In genomic region chr2:241803387-241804325, GRCh38 we compare ENCODE assay signal across 8 cellular contexts. TPM values are rescaled to one million over a fixed set of nuclear protein-coding genes. Genes with fewer than 3 reads are reported as not detected.
DNase-seq lines count a peak whose midpoint lies in the region; ATAC-seq and TF ChIP-seq lines count a peak whose summit lies in the region.

No MANE protein-coding gene starts in this region.

- no peaks in the 10 kb centered on the region for H3K9me3 Mint-ChIP-seq in T-helper 2 cell treated with Interferon-gamma antibody and Interleukin-4, amounts not matched to agents 5 μg/mL and 100 μg/mL, for 36 hours
- H3K9me3 Mint-ChIP-seq in dendritic cell treated with granulocyte-macrophage colony-stimulating factor and Interleukin-4, amounts not matched to agents 40 ng/mL and 50 ng/mL, for 4 days = no peaks in the 10 kb centered on the region
- no peaks in the 10 kb centered on the region for H3K9me3 Mint-ChIP-seq in stimulated activated naive CD8-positive, alpha-beta T cell treated with anti-CD3 and anti-CD28 coated beads, Interleukin-15, Interleukin-2, amounts not matched to agents 100 ng/mL and 50 ng/mL, for 24 hours

- no peaks in the 10 kb centered on the region for H3K9me3 ChIP-seq in lung (ENCODE audit: control insufficient read depth in 2 of 2, insufficient read depth in 1 of 2, low read length in 1 of 2)

- H3K4me3 Mint-ChIP-seq in T-helper 2 cell treated with Interferon-gamma antibody and Interleukin-4, amounts not matched to agents 5 μg/mL and 100 μg/mL, for 36 hours = peak overlapping the region; percentile 72
- H3K4me3 Mint-ChIP-seq in dendritic cell treated with granulocyte-macrophage colony-stimulating factor and Interleukin-4, amounts not matched to agents 40 ng/mL and 50 ng/mL, for 4 days = peak overlapping the region; percentile 23
- peak overlapping the region; percentile 54 for H3K4me3 Mint-ChIP-seq in stimulated activated naive CD8-positive, alpha-beta T cell treated with anti-CD3 and anti-CD28 coated beads, Interleukin-15, Interleukin-2, amounts not matched to agents 100 ng/mL and 50 ng/mL, for 24 hours

- no peaks in the 10 kb centered on the region for H3K27me3 Mint-ChIP-seq in T-helper 2 cell treated with Interferon-gamma antibody and Interleukin-4, amounts not matched to agents 5 μg/mL and 100 μg/mL, for 36 hours (ENCODE audit: low read depth)
- peaks cover 39% of the 10 kb centered on the region for H3K27me3 Mint-ChIP-seq in dendritic cell treated with granulocyte-macrophage colony-stimulating factor and Interleukin-4, amounts not matched to agents 40 ng/mL and 50 ng/mL, for 4 days
- H3K27me3 Mint-ChIP-seq in stimulated activated naive CD8-positive, alpha-beta T cell treated with anti-CD3 and anti-CD28 coated beads, Interleukin-15, Interleukin-2, amounts not matched to agents 100 ng/mL and 50 ng/mL, for 24 hours = peaks cover 9% of the 10 kb centered on the region

- H3K27me3 ChIP-seq in lung (ENCODE audit: control insufficient read depth, insufficient read depth) = peaks cover 12% of the 10 kb centered on the region

- peak overlapping the region; percentile 55 for H3K27ac Mint-ChIP-seq in T-helper 2 cell treated with Interferon-gamma antibody and Interleukin-4, amounts not matched to agents 5 μg/mL and 100 μg/mL, for 36 hours
- no peak overlapping the region for H3K27ac Mint-ChIP-seq in dendritic cell treated with granulocyte-macrophage colony-stimulating factor and Interleukin-4, amounts not matched to agents 40 ng/mL and 50 ng/mL, for 4 days
- no peak overlapping the region for H3K27ac Mint-ChIP-seq in stimulated activated naive CD8-positive, alpha-beta T cell treated with anti-CD3 and anti-CD28 coated beads, Interleukin-15, Interleukin-2, amounts not matched to agents 100 ng/mL and 50 ng/mL, for 24 hours

- H3K36me3 Mint-ChIP-seq in T-helper 2 cell treated with Interferon-gamma antibody and Interleukin-4, amounts not matched to agents 5 μg/mL and 100 μg/mL, for 36 hours (ENCODE audit: low read depth) = no peaks in the 10 kb centered on the region
- no peaks in the 10 kb centered on the region for H3K36me3 Mint-ChIP-seq in dendritic cell treated with granulocyte-macrophage colony-stimulating factor and Interleukin-4, amounts not matched to agents 40 ng/mL and 50 ng/mL, for 4 days (ENCODE audit: low read depth)
- no peaks in the 10 kb centered on the region for H3K36me3 Mint-ChIP-seq in stimulated activated naive CD8-positive, alpha-beta T cell treated with anti-CD3 and anti-CD28 coated beads, Interleukin-15, Interleukin-2, amounts not matched to agents 100 ng/mL and 50 ng/mL, for 24 hours (ENCODE audit: low read depth)

- peaks cover 5% of the 10 kb centered on the region for H3K4me1 Mint-ChIP-seq in T-helper 2 cell treated with Interferon-gamma antibody and Interleukin-4, amounts not matched to agents 5 μg/mL and 100 μg/mL, for 36 hours (ENCODE audit: low read depth)
- H3K4me1 Mint-ChIP-seq in dendritic cell treated with granulocyte-macrophage colony-stimulating factor and Interleukin-4, amounts not matched to agents 40 ng/mL and 50 ng/mL, for 4 days (ENCODE audit: low read depth) = peaks cover 5% of the 10 kb centered on the region
- H3K4me1 Mint-ChIP-seq in stimulated activated naive CD8-positive, alpha-beta T cell treated with anti-CD3 and anti-CD28 coated beads, Interleukin-15, Interleukin-2, amounts not matched to agents 100 ng/mL and 50 ng/mL, for 24 hours (ENCODE audit: low read depth) = peaks cover 10% of the 10 kb centered on the region

- WGBS in lung, 2 donors = 3% methylated on average over 94 to 109 of the region's 109 CpGs

- H3K27ac ChIP-seq in lung (ENCODE audit: low read depth in 1 of 2, low read length in 1 of 2) = no peak overlapping the region

- ATAC-seq in HG03025 (IDR thresholded peaks at IDR 0.05; ENCODE audit: low FRiP score, unreplicated experiment) = peak; percentile 40
- peak; percentile 46 for ATAC-seq in lung (ENCODE audit: insufficient read depth, low FRiP score)

- peak overlapping the region; percentile 22 for H3K4me3 ChIP-seq in lung

- intact Hi-C loops in dendritic cell treated with granulocyte-macrophage colony-stimulating factor and Interleukin-4, amounts not matched to agents 40 ng/mL and 50 ng/mL, for 4 days (cut with micrococcal nuclease) = no loop called here

- TF ChIP-seq CTCF in lung (IDR thresholded peaks at IDR 0.05; ENCODE audit: control extremely low read depth, extremely low read depth) = no peak

- peaks cover 0 to 10% of the 10 kb centered on the region in 2 donors for H3K4me1 ChIP-seq in lung (ENCODE audit: control insufficient read depth in 2 of 2, insufficient read depth in 2 of 2, low read length in 2 of 2)

- peak; percentile 54 for DNase-seq in Daoy (ENCODE audit: low read depth)
- DNase-seq in T-helper 2 cell treated with Interferon-gamma antibody and Interleukin-4, amounts not matched to agents 5 μg/mL and 100 μg/mL, for 36 hours (ENCODE audit: low spot score) = peak; percentile 42
- DNase-seq in lung (ENCODE audit: low spot score) = no peak
- DNase-seq in OCI-M1 (lab: John Stamatoyannopoulos, UW) = no peak
- DNase-seq in NCI-H446 treated with DMSO at 0.1 percent for 48 hours (lab: John Stamatoyannopoulos, UW) = no peak

- no peaks in the 10 kb centered on the region for H3K36me3 ChIP-seq in lung (ENCODE audit: control insufficient read depth in 2 of 2, insufficient read depth in 2 of 2, low read length in 2 of 2)

RNA-seq across cellular contexts. Expression of gene NEU4, which starts 5.3 kb away (rescaled TPM):
- not detected in 2 replicates for total RNA-seq in Daoy (2014; rRNA removed; shearing (Covaris generic))
- under 1 TPM; 0.26 to 0.43 TPM for total RNA-seq in lung
- polyA plus RNA-seq in lung = under 1 TPM; 0.27 to 0.59 TPM

RNA-seq across cellular contexts. Expression of gene GAL3ST2, which starts 27.0 kb away (rescaled TPM):
- total RNA-seq in Daoy (2014; rRNA removed; shearing (Covaris generic)) = not detected in 2 replicates
- under 1 TPM in 1 of 2 donors, not detected in 1; 0.40 TPM for total RNA-seq in lung
- not detected for polyA plus RNA-seq in lung

RNA-seq across cellular contexts. Expression of gene PDCD1, which starts 55.0 kb away (rescaled TPM):
- total RNA-seq in Daoy (2014; rRNA removed; shearing (Covaris generic)) = not detected in 2 replicates
- under 1 TPM; 0.83 to 0.97 TPM for total RNA-seq in lung
- under 1 TPM; 0.59 to 0.80 TPM for polyA plus RNA-seq in lung

Comparison
In these comparisons a context has a peak if more than half of its experiments do, and no peak if none do; other contexts are left out.
1. DNase-seq: peak in Daoy (single experiment) and T-helper 2 cell treated with Interferon-gamma antibody and Interleukin-4, amounts not matched to agents 5 μg/mL and 100 μg/mL, for 36 hours (single experiment); none in lung (single experiment), OCI-M1 (single experiment) and NCI-H446 treated with DMSO at 0.1 percent for 48 hours (single experiment).
2. Peak in every context shown above with its lines, with median percentiles within 50 percentile points of each other: H3K4me3 Mint-ChIP-seq.